In genomic region chr15:68298336-68298735, GRCh38 we compare ENCODE assay signal across 14 cellular contexts. TPM values are rescaled to one million over a fixed set of nuclear protein-coding genes. Genes with fewer than 3 reads are reported as not detected.
A peak's percentile ranks its signal among the peaks of the same experiment; 100 is the strongest.
DNase-seq lines count a peak whose midpoint lies in the region; ATAC-seq and TF ChIP-seq lines count a peak whose summit lies in the region.
"Had no signal": no experiment of that assay in that cellular context is flagged by ENCODE, and none has a peak within 500 bp of the region (broad histone marks: within the 10 kb centered on the region; RNA-seq: fewer than 3 reads in every experiment).

No MANE protein-coding gene starts in this region.

- H3K36me3 ChIP-seq in testis (ENCODE audit: low read depth, missing control alignments) = no peaks in the 10 kb centered on the region
- H3K36me3 ChIP-seq: upper lobe of left lung had no signal

- no peak overlapping the region for H3K27ac ChIP-seq in testis

- H3K27ac Mint-ChIP-seq in activated T-cell treated with anti-CD3 and anti-CD28 coated beads, Interleukin-2, amount 50 U/mL, for 24 hours = peak overlapping the region; percentile 78
- H3K27ac Mint-ChIP-seq in T-helper 17 cell (peak overlapping the region; percentile 95), immature natural killer cell (peak overlapping the region; percentile 71 to 92 (median 88))

- H3K27me3 Mint-ChIP-seq in activated T-cell treated with anti-CD3 and anti-CD28 coated beads, Interleukin-2, amount 50 U/mL, for 24 hours = no peaks in the 10 kb centered on the region
- H3K27me3 Mint-ChIP-seq in T-helper 17 cell (no peaks in the 10 kb centered on the region), immature natural killer cell (ENCODE audit: low read depth in 3 of 3) (no peaks in the 10 kb centered on the region)

- H3K9me3 ChIP-seq in T-helper 17 cell (ENCODE audit: control insufficient read depth, low read length, poor library complexity, severe bottlenecking) = no peaks in the 10 kb centered on the region
- no peaks in the 10 kb centered on the region for H3K9me3 ChIP-seq in testis
- H3K9me3 ChIP-seq: upper lobe of left lung had no signal

- H3K36me3 Mint-ChIP-seq in activated T-cell treated with anti-CD3 and anti-CD28 coated beads, Interleukin-2, amount 50 U/mL, for 24 hours (ENCODE audit: low read depth) = peaks cover 46% of the 10 kb centered on the region
- no peaks in the 10 kb centered on the region for H3K36me3 Mint-ChIP-seq in T-helper 17 cell (ENCODE audit: low read depth)
- peaks cover 0 to 4% (median 0%) of the 10 kb centered on the region in 3 donors for H3K36me3 Mint-ChIP-seq in immature natural killer cell

- TF ChIP-seq CTCF in testis (IDR thresholded peaks at IDR 0.05) = no peak

- intact Hi-C loops in testis (cut with DNase I; ENCODE audit: low total_unique reads) = no loop called here

- H3K9me3 Mint-ChIP-seq in activated T-cell treated with anti-CD3 and anti-CD28 coated beads, Interleukin-2, amount 50 U/mL, for 24 hours = no peaks in the 10 kb centered on the region
- no peaks in the 10 kb centered on the region for H3K9me3 Mint-ChIP-seq in immature natural killer cell

- no peak for ATAC-seq in T-helper 17 cell

- peak overlapping the region; percentile 61 for H3K4me3 Mint-ChIP-seq in activated T-cell treated with anti-CD3 and anti-CD28 coated beads, Interleukin-2, amount 50 U/mL, for 24 hours
- H3K4me3 Mint-ChIP-seq in T-helper 17 cell (peak overlapping the region; percentile 88), immature natural killer cell (peak overlapping the region; percentile 78 to 92 (median 85))

- DNase-seq in activated T-cell treated with anti-CD3 and anti-CD28 coated beads, Interleukin-2, amount 50 U/mL, for 24 hours = no peak
- no peak for DNase-seq in activated T-cell treated with anti-CD3 and anti-CD28 coated beads, Interleukin-2, amount 50 U/mL, for 48 hours
- DNase-seq in T-helper 17 cell (no peak), immature natural killer cell (no peak), testis (peak; percentile 4), NCI-H2227 treated with DMSO at 0.1 percent for 48 hours (lab: John Stamatoyannopoulos, UW) (no peak), SK-N-DZ (ENCODE audit: low spot score) (no peak), germinal center (ENCODE audit: low spot score) (no peak)
- DNase-seq: DMS79 treated with DMSO at 0.1 percent for 48 hours, foreskin melanocyte, NCI-H146, NCI-H524 treated with DMSO at 0.1 percent for 48 hours, SHP77 treated with DMSO at 0.1 percent for 48 hours, upper lobe of left lung had no signal

- no peak for TF ChIP-seq POLR2A in testis (IDR thresholded peaks at IDR 0.05)

- no peaks in the 10 kb centered on the region for H3K27me3 ChIP-seq in testis
- H3K27me3 ChIP-seq: upper lobe of left lung had no signal

- 88 to 90% methylated on average over 3 of the region's 3 CpGs for WGBS in testis, 2 donors

- peaks cover 42% of the 10 kb centered on the region for H3K4me1 Mint-ChIP-seq in activated T-cell treated with anti-CD3 and anti-CD28 coated beads, Interleukin-2, amount 50 U/mL, for 24 hours (ENCODE audit: low read depth)
- H3K4me1 Mint-ChIP-seq in T-helper 17 cell (peaks cover 15% of the 10 kb centered on the region), immature natural killer cell (peaks cover 30 to 40% of the 10 kb centered on the region in 2 donors)

- H3K4me1 ChIP-seq in testis = peaks cover 8% of the 10 kb centered on the region

- H3K4me3 ChIP-seq in testis = no peak overlapping the region

RNA-seq across cellular contexts. Expression of gene FEM1B, which starts 20.8 kb away (rescaled TPM):
- 10 to 100 TPM; 62.4 to 73.0 TPM for total RNA-seq in T-helper 17 cell
- polyA plus RNA-seq in immature natural killer cell = 10 to 100 TPM in 2 of 3 donors, 1 to 10 TPM in 1; 6.1 to 25.9 (median 18.4) TPM
- 10 to 100 TPM; 65.8 to 86.3 TPM for total RNA-seq in testis
- polyA plus RNA-seq in testis (ENCODE audit: insufficient read depth, low read depth, low replicate concordance) = 122 TPM
- polyA plus RNA-seq in SK-N-DZ (2014; cell fraction: cytosol; rRNA removed) = 26.7 and 27.8 TPM in 2 replicates
- polyA plus RNA-seq in SK-N-DZ (2014; cell fraction: nucleus; rRNA removed) = 11.4 and 12.3 TPM in 2 replicates
